In genomic region chr1:56430141-56430839, GRCh38 we compare ENCODE assay signal across 17 cellular contexts.
DNase-seq lines count a peak whose midpoint lies in the region; ATAC-seq and TF ChIP-seq lines count a peak whose summit lies in the region.
"Had no signal": no experiment of that assay in that cellular context is flagged by ENCODE, and none has a peak within 500 bp of the region (broad histone marks: within the 10 kb centered on the region; RNA-seq: fewer than 3 reads in every experiment).

No MANE protein-coding gene starts in this region.

- H3K36me3 ChIP-seq in WERI-Rb-1, result no peaks in the 10 kb centered on the region
- H3K36me3 ChIP-seq: BE2C had no signal

- H3K27ac Mint-ChIP-seq in mesothelial cell of epicardium, result peak overlapping the region; percentile 52
- no peak overlapping the region for H3K27ac Mint-ChIP-seq in type B pancreatic cell
- H3K27ac Mint-ChIP-seq: CD8-positive, alpha-beta T cell; GM23338 had no signal

- no peak for TF ChIP-seq CTCF in WERI-Rb-1 (IDR thresholded peaks at IDR 0.05; ENCODE audit: low read depth, low read length)
- no peak for TF ChIP-seq CTCF in mesothelial cell of epicardium (IDR thresholded peaks at IDR 0.05; ENCODE audit: unreplicated experiment)
- TF ChIP-seq CTCF in type B pancreatic cell (conservative IDR thresholded peaks at IDR 0.05), result no peak

- peaks cover 18% of the 10 kb centered on the region for H3K9me3 ChIP-seq in WERI-Rb-1 (ENCODE audit: severe bottlenecking)
- H3K9me3 ChIP-seq: BE2C had no signal

- peaks cover 38% of the 10 kb centered on the region for H3K4me1 Mint-ChIP-seq in mesothelial cell of epicardium
- peaks cover 45% of the 10 kb centered on the region for H3K4me1 Mint-ChIP-seq in type B pancreatic cell (ENCODE audit: unreplicated experiment)

- H3K4me3 ChIP-seq in WERI-Rb-1 (ENCODE audit: low read depth, low read length), result no peak overlapping the region
- H3K4me3 ChIP-seq: GM23338 had no signal

- ATAC-seq in stimulated activated naive CD8-positive, alpha-beta T cell treated with anti-CD3 and anti-CD28 coated beads, Interleukin-15, Interleukin-2, amounts not matched to agents 100 U/mL and 50 U/mL, for 24 hours, result no peak
- ATAC-seq: CD8-positive, alpha-beta T cell; GM23338 had no signal

- H3K36me3 Mint-ChIP-seq in mesothelial cell of epicardium (no peaks in the 10 kb centered on the region), type B pancreatic cell (no peaks in the 10 kb centered on the region)
- H3K36me3 Mint-ChIP-seq: CD8-positive, alpha-beta T cell had no signal

- H3K4me3 Mint-ChIP-seq in mesothelial cell of epicardium (no peak overlapping the region), type B pancreatic cell (peak overlapping the region; percentile 40)
- H3K4me3 Mint-ChIP-seq: CD8-positive, alpha-beta T cell; GM23338 had no signal

- no peaks in the 10 kb centered on the region for H3K27me3 ChIP-seq in WERI-Rb-1 (ENCODE audit: insufficient read depth, low read depth, severe bottlenecking)
- H3K27me3 ChIP-seq: BE2C had no signal

- H3K9me3 Mint-ChIP-seq in mesothelial cell of epicardium (no peaks in the 10 kb centered on the region), type B pancreatic cell (no peaks in the 10 kb centered on the region)
- H3K9me3 Mint-ChIP-seq: CD8-positive, alpha-beta T cell; GM23338 had no signal

- DNase-seq in CD1c-positive myeloid dendritic cell (ENCODE audit: extremely low spot score) (peak; percentile 50), WERI-Rb-1 (no peak), mesothelial cell of epicardium (ENCODE audit: low spot score in 2 of 2, unreplicated experiment in 2 of 2) (no peak), type B pancreatic cell (ENCODE audit: extremely low spot score, unreplicated experiment) (no peak), 8988T (no peak), retina (no peak)
- DNase-seq in stimulated activated naive CD8-positive, alpha-beta T cell treated with anti-CD3 and anti-CD28 coated beads, Interleukin-15, Interleukin-2, amounts not matched to agents 100 U/mL and 50 U/mL, for 24 hours, result no peak
- DNase-seq: BE2C; CD8-positive, alpha-beta T cell; COR-L47; DMS153; DMS79 treated with DMSO at 0.1 percent for 48 hours; GDM1; H7; KBM-7 had no signal

- 0 out of 2 replicates have a peak overlapping the region, but pooled peaks have one; percentile 59 for H3K27ac ChIP-seq in WERI-Rb-1
- H3K27ac ChIP-seq: C4-2B had no signal

- H3K27me3 Mint-ChIP-seq in mesothelial cell of epicardium (ENCODE audit: low read depth) (no peaks in the 10 kb centered on the region), type B pancreatic cell (peaks cover 5% of the 10 kb centered on the region)
